In genomic region chr12:2609020-2609419, GRCh38 we compare ENCODE assay signal across 22 cellular contexts.
A peak's percentile ranks its signal among the peaks of the same experiment; 100 is the strongest.
DNase-seq lines count a peak whose midpoint lies in the region; ATAC-seq and TF ChIP-seq lines count a peak whose summit lies in the region.
"Had no signal": no experiment of that assay in that cellular context is flagged by ENCODE, and none has a peak within 500 bp of the region (broad histone marks: within the 10 kb centered on the region; RNA-seq: fewer than 3 reads in every experiment).

No MANE protein-coding gene starts in this region.

- no peaks in the 10 kb centered on the region for H3K4me1 ChIP-seq in Karpas-422 (ENCODE audit: low read length)

- no peaks in the 10 kb centered on the region for H3K9me3 ChIP-seq in Karpas-422 (ENCODE audit: low read length)
- H3K9me3 ChIP-seq: MG63, SK-N-SH had no signal

- H3K9me2 ChIP-seq in Karpas-422 (replicated peaks; ENCODE audit: insufficient read depth, low read length): no peaks in the 10 kb centered on the region
- H3K9me2 ChIP-seq: SK-N-SH had no signal

- intact Hi-C loops in activated CD4-positive, alpha-beta memory T cell treated with anti-CD3 and anti-CD28 coated beads for 36 hours (cut with micrococcal nuclease): no loop called here
- intact Hi-C loops in activated T-helper 2 cell treated with anti-CD3 and anti-CD28 coated beads, Interferon-gamma antibody, Interleukin-2, Interleukin-4, amounts not matched to agents 10 μg/mL and 5 μg/mL and 100 μg/mL, durations not matched to agents 14 hours and 24 hours and 36 hours (cut with micrococcal nuclease): no loop called here

- CTCF ChIA-PET in activated CD4-positive, alpha-beta memory T cell treated with anti-CD3 and anti-CD28 coated beads for 36 hours (lab: Charles Lee): interaction anchor here (0.5 kb wide), 1 partner anchor 26 kb away, joined by 3 read pairs; no protein-coding TSS in a partner anchor
- CTCF ChIA-PET in activated CD4-positive, alpha-beta memory T cell treated with anti-CD3 and anti-CD28 coated beads, Interleukin-2, amount 10 ng/mL, durations not matched to agents 7 days and 5 days (lab: Charles Lee): no interaction called here

- H3K4me3 ChIP-seq in Karpas-422 (ENCODE audit: low read length): no peak overlapping the region
- H3K4me3 ChIP-seq: GM12878, MG63, PC-9 had no signal

- H4K20me1 ChIP-seq in Karpas-422 (ENCODE audit: insufficient read depth, low read depth, low read length): no peaks in the 10 kb centered on the region

- no peaks in the 10 kb centered on the region for H3K9me3 Mint-ChIP-seq in activated CD4-positive, alpha-beta memory T cell treated with anti-CD3 and anti-CD28 coated beads for 36 hours
- no peaks in the 10 kb centered on the region for H3K9me3 Mint-ChIP-seq in activated CD4-positive, alpha-beta memory T cell treated with anti-CD3 and anti-CD28 coated beads, Interleukin-2, amount 10 ng/mL, durations not matched to agents 7 days and 5 days
- H3K9me3 Mint-ChIP-seq in osteocyte (ENCODE audit: unreplicated experiment): no peaks in the 10 kb centered on the region
- H3K9me3 Mint-ChIP-seq in activated T-helper 2 cell treated with anti-CD3 and anti-CD28 coated beads, Interferon-gamma antibody, Interleukin-2, Interleukin-4, amounts not matched to agents 10 μg/mL and 5 μg/mL and 100 μg/mL, durations not matched to agents 14 hours and 24 hours and 36 hours: no peaks in the 10 kb centered on the region

- peaks cover 35% of the 10 kb centered on the region for H3K27me3 Mint-ChIP-seq in activated CD4-positive, alpha-beta memory T cell treated with anti-CD3 and anti-CD28 coated beads for 36 hours
- H3K27me3 Mint-ChIP-seq in activated CD4-positive, alpha-beta memory T cell treated with anti-CD3 and anti-CD28 coated beads, Interleukin-2, amount 10 ng/mL, durations not matched to agents 7 days and 5 days: peaks cover 25% of the 10 kb centered on the region
- H3K27me3 Mint-ChIP-seq in osteocyte (ENCODE audit: unreplicated experiment): no peaks in the 10 kb centered on the region
- H3K27me3 Mint-ChIP-seq in activated T-helper 2 cell treated with anti-CD3 and anti-CD28 coated beads, Interferon-gamma antibody, Interleukin-2, Interleukin-4, amounts not matched to agents 10 μg/mL and 5 μg/mL and 100 μg/mL, durations not matched to agents 14 hours and 24 hours and 36 hours (ENCODE audit: low read depth): peaks cover 29% of the 10 kb centered on the region

- no peaks in the 10 kb centered on the region for H3K36me3 ChIP-seq in Karpas-422 (ENCODE audit: insufficient read depth, low read length)
- H3K36me3 ChIP-seq: MG63 had no signal

- POLR2A ChIA-PET in activated CD4-positive, alpha-beta memory T cell treated with anti-CD3 and anti-CD28 coated beads for 36 hours (lab: Charles Lee): no interaction called here
- POLR2A ChIA-PET in activated CD4-positive, alpha-beta memory T cell treated with anti-CD3 and anti-CD28 coated beads, Interleukin-2, amount 10 ng/mL, durations not matched to agents 7 days and 5 days (lab: Charles Lee): no interaction called here

- no peaks in the 10 kb centered on the region for H3K36me3 Mint-ChIP-seq in activated CD4-positive, alpha-beta memory T cell treated with anti-CD3 and anti-CD28 coated beads for 36 hours
- H3K36me3 Mint-ChIP-seq in activated CD4-positive, alpha-beta memory T cell treated with anti-CD3 and anti-CD28 coated beads, Interleukin-2, amount 10 ng/mL, durations not matched to agents 7 days and 5 days (ENCODE audit: low read depth): no peaks in the 10 kb centered on the region
- H3K36me3 Mint-ChIP-seq in osteocyte (ENCODE audit: unreplicated experiment): peaks cover 66% of the 10 kb centered on the region
- no peaks in the 10 kb centered on the region for H3K36me3 Mint-ChIP-seq in activated T-helper 2 cell treated with anti-CD3 and anti-CD28 coated beads, Interferon-gamma antibody, Interleukin-2, Interleukin-4, amounts not matched to agents 10 μg/mL and 5 μg/mL and 100 μg/mL, durations not matched to agents 14 hours and 24 hours and 36 hours (ENCODE audit: low read depth)

- no peak overlapping the region for H2AFZ ChIP-seq in Karpas-422 (ENCODE audit: low read length)
- H2AFZ ChIP-seq: PC-9 had no signal

- no peak overlapping the region for H3K27ac Mint-ChIP-seq in activated CD4-positive, alpha-beta memory T cell treated with anti-CD3 and anti-CD28 coated beads for 36 hours
- H3K27ac Mint-ChIP-seq in activated CD4-positive, alpha-beta memory T cell treated with anti-CD3 and anti-CD28 coated beads, Interleukin-2, amount 10 ng/mL, durations not matched to agents 7 days and 5 days: no peak overlapping the region
- peak overlapping the region; percentile 70 for H3K27ac Mint-ChIP-seq in osteocyte (ENCODE audit: unreplicated experiment)
- H3K27ac Mint-ChIP-seq in activated T-helper 2 cell treated with anti-CD3 and anti-CD28 coated beads, Interferon-gamma antibody, Interleukin-2, Interleukin-4, amounts not matched to agents 10 μg/mL and 5 μg/mL and 100 μg/mL, durations not matched to agents 14 hours and 24 hours and 36 hours: no peak overlapping the region

- H3K4me3 Mint-ChIP-seq in activated CD4-positive, alpha-beta memory T cell treated with anti-CD3 and anti-CD28 coated beads for 36 hours: no peak overlapping the region
- H3K4me3 Mint-ChIP-seq in activated CD4-positive, alpha-beta memory T cell treated with anti-CD3 and anti-CD28 coated beads, Interleukin-2, amount 10 ng/mL, durations not matched to agents 7 days and 5 days: no peak overlapping the region
- H3K4me3 Mint-ChIP-seq in osteocyte (ENCODE audit: unreplicated experiment): no peak overlapping the region
- H3K4me3 Mint-ChIP-seq in activated T-helper 2 cell treated with anti-CD3 and anti-CD28 coated beads, Interferon-gamma antibody, Interleukin-2, Interleukin-4, amounts not matched to agents 10 μg/mL and 5 μg/mL and 100 μg/mL, durations not matched to agents 14 hours and 24 hours and 36 hours (ENCODE audit: low read depth): no peak overlapping the region

- ATAC-seq in HG03457 (IDR thresholded peaks at IDR 0.05; ENCODE audit: unreplicated experiment): no peak
- ATAC-seq: GM12878 had no signal

- DNase-seq in activated CD4-positive, alpha-beta memory T cell treated with anti-CD3 and anti-CD28 coated beads for 36 hours: peak; percentile 11
- DNase-seq in activated CD4-positive, alpha-beta memory T cell treated with anti-CD3 and anti-CD28 coated beads, Interleukin-2, amount 10 ng/mL, durations not matched to agents 7 days and 5 days: no peak
- DNase-seq in caudate nucleus (lab: John Stamatoyannopoulos, UW): peak in 47 of 61 donors; percentile 5 to 91 (median 47)
- no peak for DNase-seq in osteocyte (ENCODE audit: extremely low spot score, unreplicated experiment)
- DNase-seq in activated T-helper 2 cell treated with anti-CD3 and anti-CD28 coated beads, Interferon-gamma antibody, Interleukin-2, Interleukin-4, amounts not matched to agents 10 μg/mL and 5 μg/mL and 100 μg/mL, durations not matched to agents 14 hours and 24 hours and 36 hours (ENCODE audit: low spot score): no peak
- no peak for DNase-seq in Karpas-422
- no peak for DNase-seq in OCI-M1 (lab: John Stamatoyannopoulos, UW)
- DNase-seq: COR-L47, DMS153, HCEC 1CT, KG1, MG63, NCI-H1105 treated with DMSO at 0.1 percent for 48 hours, NCI-H187 treated with DMSO at 0.1 percent for 48 hours, NCI-H446 treated with DMSO at 0.1 percent for 48 hours, NCI-H748 treated with DMSO at 0.1 percent for 48 hours, PC-9, SK-N-SH had no signal

- peaks cover 13% of the 10 kb centered on the region for H3K4me1 Mint-ChIP-seq in activated CD4-positive, alpha-beta memory T cell treated with anti-CD3 and anti-CD28 coated beads for 36 hours (ENCODE audit: low read depth)
- peaks cover 11% of the 10 kb centered on the region for H3K4me1 Mint-ChIP-seq in activated CD4-positive, alpha-beta memory T cell treated with anti-CD3 and anti-CD28 coated beads, Interleukin-2, amount 10 ng/mL, durations not matched to agents 7 days and 5 days
- H3K4me1 Mint-ChIP-seq in osteocyte (ENCODE audit: unreplicated experiment): peaks cover 33% of the 10 kb centered on the region
- H3K4me1 Mint-ChIP-seq in activated T-helper 2 cell treated with anti-CD3 and anti-CD28 coated beads, Interferon-gamma antibody, Interleukin-2, Interleukin-4, amounts not matched to agents 10 μg/mL and 5 μg/mL and 100 μg/mL, durations not matched to agents 14 hours and 24 hours and 36 hours (ENCODE audit: low read depth): peaks cover 24% of the 10 kb centered on the region

- no peaks in the 10 kb centered on the region for H3K79me2 ChIP-seq in Karpas-422 (ENCODE audit: low read length)

- TF ChIP-seq CTCF in osteocyte (IDR thresholded peaks at IDR 0.05): no peak

- peak overlapping the region; percentile 1 for H3K27ac ChIP-seq in caudate nucleus (ENCODE audit: low read depth, low read length)
- H3K27ac ChIP-seq in Karpas-422 (ENCODE audit: low read length): no peak overlapping the region
- H3K27ac ChIP-seq: 22Rv1, C4-2B, PC-9 had no signal

- no peak overlapping the region for H3K4me2 ChIP-seq in Karpas-422 (ENCODE audit: low read depth, low read length, poor library complexity, severe bottlenecking)
- H3K4me2 ChIP-seq: PC-9, SK-N-SH had no signal

- H3K27me3 ChIP-seq in Karpas-422 (ENCODE audit: low read length): no peaks in the 10 kb centered on the region
- H3K27me3 ChIP-seq: MG63 had no signal

- no peak overlapping the region for H3K9ac ChIP-seq in Karpas-422 (ENCODE audit: low read length)
- H3K9ac ChIP-seq: SK-N-SH had no signal

Comparison
In these comparisons a context has a peak if more than half of its experiments do, and no peak if none do; other contexts are left out.
1. DNase-seq: peak in activated CD4-positive, alpha-beta memory T cell treated with anti-CD3 and anti-CD28 coated beads for 36 hours (single experiment) and caudate nucleus (47 of 61); none in activated CD4-positive, alpha-beta memory T cell treated with anti-CD3 and anti-CD28 coated beads, Interleukin-2, amount 10 ng/mL, durations not matched to agents 7 days and 5 days (single experiment), osteocyte (single experiment), activated T-helper 2 cell treated with anti-CD3 and anti-CD28 coated beads, Interferon-gamma antibody, Interleukin-2, Interleukin-4, amounts not matched to agents 10 μg/mL and 5 μg/mL and 100 μg/mL, durations not matched to agents 14 hours and 24 hours and 36 hours (single experiment), Karpas-422 (single experiment) and OCI-M1 (single experiment).